9 cellular contexts compared by ENCODE assay signal in genomic region chr19:19120308-19121156, GRCh38. TPM values are rescaled to one million over a fixed set of nuclear protein-coding genes. Genes with fewer than 3 reads are reported as not detected.
A peak's percentile ranks its signal among the peaks of the same experiment; 100 is the strongest.
DNase-seq lines count a peak whose midpoint lies in the region; ATAC-seq and TF ChIP-seq lines count a peak whose summit lies in the region.
"Had no signal": no experiment of that assay in that cellular context is flagged by ENCODE, and none has a peak within 500 bp of the region (broad histone marks: within the 10 kb centered on the region; RNA-seq: fewer than 3 reads in every experiment).

No MANE protein-coding gene starts in this region.

- H3K36me3 ChIP-seq in Caco-2 (ENCODE audit: control insufficient read depth, insufficient read depth, low read length) (no peaks in the 10 kb centered on the region), Karpas-422 (ENCODE audit: insufficient read depth, low read length) (peaks cover 22% of the 10 kb centered on the region), mesenchymal stem cell (ENCODE audit: control insufficient read depth in 1 of 2, insufficient read depth in 2 of 2, low read depth in 1 of 2, low read length in 2 of 2) (peaks cover 16 to 32% of the 10 kb centered on the region in 2 experiments), ascending aorta (peaks cover 14 to 37% of the 10 kb centered on the region in 2 donors)
- H3K36me3 ChIP-seq: neutrophil had no signal

- no peaks in the 10 kb centered on the region for H4K20me1 ChIP-seq in Karpas-422 (ENCODE audit: insufficient read depth, low read depth, low read length)

- H3K4me3 ChIP-seq in Caco-2 (ENCODE audit: low read depth, low read length) = no peak overlapping the region
- no peak overlapping the region for H3K4me3 ChIP-seq in Karpas-422 (ENCODE audit: low read length)
- H3K4me3 ChIP-seq in cardiac fibroblast (replicated peaks in 1 of 2; ENCODE audit: low read depth in 2 of 2, low read length in 2 of 2) = no peak overlapping the region
- H3K4me3 ChIP-seq in mesenchymal stem cell (ENCODE audit: insufficient read depth in 1 of 2, low read depth in 1 of 2, low read length in 2 of 2) = no peak overlapping the region
- no peak overlapping the region for H3K4me3 ChIP-seq in ascending aorta

- no peak overlapping the region for H3K27ac Mint-ChIP-seq in Caco-2 (ENCODE audit: unreplicated experiment)

- H3K27me3 Mint-ChIP-seq in Caco-2 (ENCODE audit: insufficient read depth, unreplicated experiment) = no peaks in the 10 kb centered on the region

- DNase-seq in Caco-2 = peak; percentile 42 to 70
- DNase-seq in Karpas-422 = peak; percentile 85
- peak; percentile 46 to 86 for DNase-seq in cardiac fibroblast (ENCODE audit: low read depth in 2 of 2)
- DNase-seq in mesenchymal stem cell = peak; percentile 74
- no peak for DNase-seq in ascending aorta (ENCODE audit: low spot score in 2 of 2)
- DNase-seq in NCI-H524 (lab: John Stamatoyannopoulos, UW) = no peak

- no peak overlapping the region for H3K23ac ChIP-seq in mesenchymal stem cell (ENCODE audit: low read length in 2 of 2)

- WGBS in mesenchymal stem cell = 57% methylated on average over 31 of the region's 34 CpGs

- no peak overlapping the region for H2AK5ac ChIP-seq in mesenchymal stem cell (ENCODE audit: low read length, severe bottlenecking)

- no peak overlapping the region for H3K4me3 Mint-ChIP-seq in Caco-2 (ENCODE audit: unreplicated experiment)

- ATAC-seq in HG03460 (IDR thresholded peaks at IDR 0.05; ENCODE audit: unreplicated experiment) (no peak), HG03280 (IDR thresholded peaks at IDR 0.05; ENCODE audit: unreplicated experiment) (no peak)

- CTCF ChIA-PET in Caco-2 (lab: Charles Lee) = no interaction called here

- H2BK12ac ChIP-seq in mesenchymal stem cell (ENCODE audit: low read length in 2 of 2) = no peak overlapping the region

- H4K91ac ChIP-seq in mesenchymal stem cell (ENCODE audit: low read length) = no peak overlapping the region

- no TSS peak for BruUV-seq in Caco-2 (replicated peaks; lab: Mats Ljungman, UMichigan)

- H3K4me2 ChIP-seq in Karpas-422 (ENCODE audit: low read depth, low read length, poor library complexity, severe bottlenecking) = no peak overlapping the region
- no peak overlapping the region for H3K4me2 ChIP-seq in mesenchymal stem cell (ENCODE audit: low read length, poor library complexity, severe bottlenecking)

- H4K8ac ChIP-seq in mesenchymal stem cell (ENCODE audit: low read length) = peak overlapping the region; percentile 94

- H3K9me3 Mint-ChIP-seq in Caco-2 (ENCODE audit: unreplicated experiment) = peaks cover 13% of the 10 kb centered on the region

- no peak overlapping the region for H3K14ac ChIP-seq in mesenchymal stem cell (ENCODE audit: low read length in 2 of 2)

- H3K9ac ChIP-seq in Karpas-422 (ENCODE audit: low read length) (no peak overlapping the region), mesenchymal stem cell (ENCODE audit: low read length) (no peak overlapping the region)

- no peak overlapping the region for H2BK120ac ChIP-seq in mesenchymal stem cell (ENCODE audit: low read depth, low read length)

- no peaks in the 10 kb centered on the region for H3K4me1 ChIP-seq in Caco-2
- no peaks in the 10 kb centered on the region for H3K4me1 ChIP-seq in Karpas-422 (ENCODE audit: low read length)
- peaks cover 8% of the 10 kb centered on the region for H3K4me1 ChIP-seq in mesenchymal stem cell (ENCODE audit: control insufficient read depth, insufficient read depth, low read depth, low read length)
- H3K4me1 ChIP-seq in ascending aorta = no peaks in the 10 kb centered on the region

- POLR2A ChIA-PET in Caco-2 (lab: Charles Lee) = no interaction called here

- no peaks in the 10 kb centered on the region for H3K9me3 ChIP-seq in Caco-2
- H3K9me3 ChIP-seq in Karpas-422 (ENCODE audit: low read length) = no peaks in the 10 kb centered on the region; the same call in 1 of the 2 replicates
- peaks cover 11% of the 10 kb centered on the region for H3K9me3 ChIP-seq in mesenchymal stem cell (ENCODE audit: control insufficient read depth, low read length)
- H3K9me3 ChIP-seq in ascending aorta = peaks cover 0 to 7% of the 10 kb centered on the region in 2 donors
- H3K9me3 ChIP-seq: neutrophil had no signal

- no peaks in the 10 kb centered on the region for H3K4me1 Mint-ChIP-seq in Caco-2 (ENCODE audit: low read depth, unreplicated experiment)

- no peak overlapping the region for H2BK5ac ChIP-seq in mesenchymal stem cell (ENCODE audit: low read depth, low read length, poor library complexity, severe bottlenecking)

- H3K79me1 ChIP-seq in mesenchymal stem cell (replicated peaks; ENCODE audit: low read length, poor library complexity, severe bottlenecking) = no peaks in the 10 kb centered on the region

- intact Hi-C loops in Caco-2 (cut with micrococcal nuclease; ENCODE audit: unreplicated experiment) (no loop called here), ascending aorta (cut with DNase I) (no loop called here)

- peak overlapping the region; percentile 50 for H2BK15ac ChIP-seq in mesenchymal stem cell (ENCODE audit: low read depth, poor library complexity, severe bottlenecking)

- H3K9me2 ChIP-seq in Karpas-422 (replicated peaks; ENCODE audit: insufficient read depth, low read length) = no peaks in the 10 kb centered on the region

- H3K4ac ChIP-seq in mesenchymal stem cell (ENCODE audit: low read depth in 1 of 2, low read length in 2 of 2) = no peak overlapping the region

- H2AFZ ChIP-seq in Karpas-422 (ENCODE audit: low read length) = no peak overlapping the region
- peak overlapping the region; percentile 48 for H2AFZ ChIP-seq in mesenchymal stem cell (ENCODE audit: low read depth, low read length)

- no peaks in the 10 kb centered on the region for H3K79me2 ChIP-seq in Karpas-422 (ENCODE audit: low read length)

- no peaks in the 10 kb centered on the region for H3K36me3 Mint-ChIP-seq in Caco-2 (ENCODE audit: insufficient read depth, unreplicated experiment)

- H3K27me3 ChIP-seq in Caco-2 (replicated peaks; ENCODE audit: control insufficient read depth, insufficient read depth, low read length) (no peaks in the 10 kb centered on the region), Karpas-422 (ENCODE audit: low read length) (no peaks in the 10 kb centered on the region), mesenchymal stem cell (ENCODE audit: control insufficient read depth in 1 of 2, insufficient read depth in 1 of 2, low read length in 2 of 2) (no peaks in the 10 kb centered on the region), ascending aorta (no peaks in the 10 kb centered on the region)
- H3K27me3 ChIP-seq: neutrophil had no signal

- TF ChIP-seq CTCF in Caco-2 (IDR thresholded peaks at IDR 0.05; ENCODE audit: insufficient read depth in 1 of 2, low read depth in 1 of 2, low read length in 1 of 2, severe bottlenecking in 1 of 2, unreplicated experiment in 1 of 2) (no peak), cardiac fibroblast (IDR thresholded peaks at IDR 0.05; ENCODE audit: low read depth, low read length) (no peak), ascending aorta (IDR thresholded peaks at IDR 0.05) (no peak)

- H3K27ac ChIP-seq in Karpas-422 (ENCODE audit: low read length) = no peak overlapping the region
- no peak overlapping the region for H3K27ac ChIP-seq in mesenchymal stem cell (ENCODE audit: low read length, poor library complexity, severe bottlenecking)
- H3K27ac ChIP-seq in ascending aorta = no peak overlapping the region
- H3K27ac ChIP-seq: neutrophil had no signal

- peak overlapping the region in 1 of 2 experiments; percentile 9 for H3K18ac ChIP-seq in mesenchymal stem cell (ENCODE audit: low read depth in 1 of 2, low read length in 2 of 2)

RNA-seq across cellular contexts. Expression of gene TMEM161A, which starts 17.7 kb away (rescaled TPM):
- total RNA-seq in Caco-2 (2022) (36.9 and 38.3 TPM in 2 replicates), ascending aorta (14.5 TPM)
- total RNA-seq in Karpas-422 (2014; rRNA removed; shearing (Covaris generic); ENCODE audit: low replicate concordance) = 24.9 and 58.5 TPM in 2 replicates
- 21.4 TPM for polyA plus RNA-seq in mesenchymal stem cell (2013, experiment 1 of 2)
- 21.0 TPM for polyA plus RNA-seq in mesenchymal stem cell (2013, experiment 2 of 2)

RNA-seq across cellular contexts. Expression of gene MEF2B, which starts 49.5 kb away (rescaled TPM):
- total RNA-seq in Caco-2 (2022) = 0.82 and 1.5 TPM in 2 replicates
- 395 and 679 TPM in 2 replicates for total RNA-seq in Karpas-422 (2014; rRNA removed; shearing (Covaris generic); ENCODE audit: low replicate concordance)
- polyA plus RNA-seq in mesenchymal stem cell (2013, experiment 1 of 2) = 0.35 TPM
- 0.37 TPM for polyA plus RNA-seq in mesenchymal stem cell (2013, experiment 2 of 2)
- not detected for total RNA-seq in ascending aorta

RNA-seq across cellular contexts. Expression of gene SLC25A42, which starts 56.7 kb away (rescaled TPM):
- total RNA-seq in Caco-2 (2022) (4.5 and 5.4 TPM in 2 replicates), ascending aorta (8.9 TPM)
- 4.5 and 6.2 TPM in 2 replicates for total RNA-seq in Karpas-422 (2014; rRNA removed; shearing (Covaris generic); ENCODE audit: low replicate concordance)
- 8.1 TPM for polyA plus RNA-seq in mesenchymal stem cell (2013, experiment 1 of 2)
- 7.2 TPM for polyA plus RNA-seq in mesenchymal stem cell (2013, experiment 2 of 2)

Comparison
In these comparisons a context has a peak if more than half of its experiments do, and no peak if none do; other contexts are left out.
1. DNase-seq: peak in Caco-2 (2 of 2), Karpas-422 (single experiment), cardiac fibroblast (2 of 2) and mesenchymal stem cell (single experiment); none in ascending aorta (0 of 2) and NCI-H524 (0 of 2).
2. RNA of gene MEF2B, which starts 49.5 kb away (total RNA-seq): 395 to 679 TPM in Karpas-422; 0.82 to 1.5 TPM in Caco-2 and not detected in ascending aorta (single experiment); every median in the first group is over 100 times any median in the second.